Comparison of ENCODE assay signal across 25 cellular contexts in the genomic region with DNA sequence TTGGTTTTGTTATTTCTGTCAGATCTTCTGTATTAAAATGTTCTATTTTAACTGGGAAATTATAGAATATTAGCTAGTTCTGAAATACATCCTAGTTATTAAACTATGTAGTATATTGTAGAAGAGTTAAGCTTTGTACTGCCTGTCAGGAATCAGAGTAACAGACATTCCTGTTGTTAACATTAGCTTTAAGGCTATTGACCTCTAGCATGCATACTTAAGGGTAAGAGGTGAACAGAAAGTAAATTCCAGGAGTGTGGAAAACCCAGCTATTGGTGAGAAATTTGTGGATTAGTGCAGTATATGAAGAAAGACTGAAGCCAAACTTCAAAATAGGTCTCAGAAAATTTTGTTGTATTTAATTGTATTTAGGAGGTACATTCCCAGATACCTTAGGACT.
"Had no signal": no experiment of that assay in that cellular context is flagged by ENCODE, and none has a peak within 500 bp of the region (broad histone marks: within the 10 kb centered on the region; RNA-seq: fewer than 3 reads in every experiment).

No MANE protein-coding gene starts in this region.

- H3K27me3 Mint-ChIP-seq: naive thymus-derived CD4-positive, alpha-beta T cell; stimulated activated naive CD8-positive, alpha-beta T cell treated with anti-CD3 and anti-CD28 coated beads, Interleukin-15, Interleukin-2, amounts not matched to agents 100 ng/mL and 50 ng/mL, for 24 hours had no signal

- H3K4me1 ChIP-seq: esophagus squamous epithelium had no signal

- H3K27ac ChIP-seq: adrenal gland, dorsolateral prefrontal cortex, esophagus squamous epithelium, gastrocnemius medialis, tibial artery, WERI-Rb-1 had no signal

- H3K36me3 ChIP-seq: adrenal gland, tibial artery, WERI-Rb-1 had no signal

- ATAC-seq: activated CD8-positive, alpha-beta T cell treated with anti-CD3 and anti-CD28 coated beads, Interleukin-2, amount 10 ng/mL, durations not matched to agents 7 days and 5 days; activated naive CD4-positive, alpha-beta T cell treated with anti-CD3 and anti-CD28 coated beads, Interleukin-2, amount 50 U/mL, for 72 hours; gastrocnemius medialis; left ventricle myocardium superior; naive thymus-derived CD4-positive, alpha-beta T cell had no signal

- H3K4me1 Mint-ChIP-seq: neural crest cell had no signal

- H3K4me3 ChIP-seq: adrenal gland, dorsolateral prefrontal cortex, esophagus squamous epithelium, gastrocnemius medialis, tibial artery had no signal

- DNase-seq: activated CD4-positive, alpha-beta T cell treated with anti-CD3 and anti-CD28 coated beads, Interleukin-2, amount 50 U/mL, for 1 hour; activated CD4-positive, CD25-positive, alpha-beta regulatory T cell treated with anti-CD3 and anti-CD28 coated beads, Interleukin-2, amount 50 U/mL, for 72 hours; activated CD8-positive, alpha-beta T cell treated with anti-CD3 and anti-CD28 coated beads, Interleukin-2, amount 10 ng/mL, durations not matched to agents 7 days and 5 days; activated gamma-delta T cell treated with Interleukin-2 at 50 U/mL for 16 hours; adrenal gland; dorsolateral prefrontal cortex; esophagus squamous epithelium; gastrocnemius medialis; hippocampal formation; kidney glomerular epithelial cell; left ventricle myocardium superior; mesendoderm; naive thymus-derived CD4-positive, alpha-beta T cell; occipital lobe; retina; stimulated activated CD4-positive, alpha-beta T cell treated with anti-CD3 and anti-CD28 coated beads, Interleukin-12 subunit alpha, Interleukin-12 subunit beta, amount 100 ng/mL, for 4 hours; stimulated activated CD4-positive, alpha-beta T cell treated with anti-CD3 and anti-CD28 coated beads, Interleukin-4, amount 100 ng/mL, for 4 hours; T-helper 1 cell; tibial artery; WERI-Rb-1 had no signal

- H3K9me3 Mint-ChIP-seq: activated naive CD4-positive, alpha-beta T cell treated with anti-CD3 and anti-CD28 coated beads, Interleukin-2, amount 50 U/mL, for 72 hours; naive thymus-derived CD4-positive, alpha-beta T cell; neural crest cell; stimulated activated naive CD8-positive, alpha-beta T cell treated with anti-CD3 and anti-CD28 coated beads, Interleukin-15, Interleukin-2, amounts not matched to agents 100 ng/mL and 50 ng/mL, for 24 hours had no signal

- H3K4me3 Mint-ChIP-seq: activated CD8-positive, alpha-beta T cell treated with anti-CD3 and anti-CD28 coated beads, Interleukin-2, amount 10 ng/mL, durations not matched to agents 7 days and 5 days; naive thymus-derived CD4-positive, alpha-beta T cell; neural crest cell; stimulated activated naive CD8-positive, alpha-beta T cell treated with anti-CD3 and anti-CD28 coated beads, Interleukin-15, Interleukin-2, amounts not matched to agents 100 ng/mL and 50 ng/mL, for 24 hours had no signal

- H3K27me3 ChIP-seq: adrenal gland, dorsolateral prefrontal cortex, esophagus squamous epithelium, gastrocnemius medialis, tibial artery had no signal

- H3K9me3 ChIP-seq: adrenal gland, esophagus squamous epithelium, gastrocnemius medialis, tibial artery had no signal

- H3K27ac Mint-ChIP-seq: activated CD8-positive, alpha-beta T cell treated with anti-CD3 and anti-CD28 coated beads, Interleukin-2, amount 10 ng/mL, durations not matched to agents 7 days and 5 days; activated naive CD4-positive, alpha-beta T cell treated with anti-CD3 and anti-CD28 coated beads, Interleukin-2, amount 50 U/mL, for 72 hours; naive thymus-derived CD4-positive, alpha-beta T cell; stimulated activated naive CD8-positive, alpha-beta T cell treated with anti-CD3 and anti-CD28 coated beads, Interleukin-15, Interleukin-2, amounts not matched to agents 100 ng/mL and 50 ng/mL, for 24 hours had no signal

- FAIRE-seq: bronchial epithelial cell, TTC549 had no signal
